ENCODE assay signal across 20 cellular contexts in genomic region chr3:33644598-33644997, GRCh38.
DNase-seq lines count a peak whose midpoint lies in the region; TF ChIP-seq lines count a peak whose summit lies in the region.
"Had no signal": no experiment of that assay in that cellular context is flagged by ENCODE, and none has a peak within 500 bp of the region (broad histone marks: within the 10 kb centered on the region; RNA-seq: fewer than 3 reads in every experiment).

No MANE protein-coding gene starts in this region.

- TF ChIP-seq CTCF in dorsolateral prefrontal cortex (IDR thresholded peaks at IDR 0.05 in 54 of 56, conservative IDR thresholded peaks at IDR 0.05 in 2 of 56; ENCODE audit: low read depth in 1 of 56, partially characterized antibody in 56 of 56) (no peak), GM10266 (IDR thresholded peaks at IDR 0.05; ENCODE audit: control insufficient read depth, insufficient read depth, low read depth, missing control alignments) (no peak)

- H3K4me3 ChIP-seq in SK-N-MC (peak overlapping the region; percentile 79), dorsolateral prefrontal cortex (peak overlapping the region; percentile 30 to 75 (median 58))
- H3K4me3 ChIP-seq: GM12878, thyroid gland had no signal

- H3K27ac ChIP-seq in SK-N-MC (peak overlapping the region; percentile 87), dorsolateral prefrontal cortex (peak overlapping the region in 57 of 59 donors; percentile 3 to 99 (median 76))
- H3K27ac ChIP-seq: KMS-11, left ventricle myocardium inferior, right lobe of liver, thyroid gland, vagina had no signal

- H3K9me3 ChIP-seq in SK-N-MC (ENCODE audit: low read depth, low read length): no peaks in the 10 kb centered on the region
- H3K9me3 ChIP-seq: adrenal gland, left ventricle myocardium inferior, right lobe of liver, spleen, thyroid gland, vagina had no signal

- H3K36me3 ChIP-seq in SK-N-MC (ENCODE audit: insufficient read depth, low read length): no peaks in the 10 kb centered on the region
- H3K36me3 ChIP-seq: adrenal gland, right lobe of liver, thyroid gland, vagina had no signal

- peak overlapping the region; percentile 74 for H3K9ac ChIP-seq in SK-N-MC (ENCODE audit: insufficient read length)
- H3K9ac ChIP-seq: KMS-11 had no signal

- intact Hi-C loops in dorsolateral prefrontal cortex (cut with DNase I): loop anchor here in 1 of 2 donors (2.0 kb wide), 1 partner anchor 14 kb away; no protein-coding TSS in a partner anchor

- H3K27me3 ChIP-seq in dorsolateral prefrontal cortex: no peaks in the 10 kb centered on the region
- H3K27me3 ChIP-seq: adrenal gland, right lobe of liver, spleen, thyroid gland, vagina had no signal

- DNase-seq in NCI-H2081 (lab: John Stamatoyannopoulos, UW) (peak; percentile 17 to 38), NCI-H2081 treated with DMSO at 0.1 percent for 48 hours (lab: John Stamatoyannopoulos, UW) (no peak), SK-N-MC (ENCODE audit: low read depth, low spot score) (no peak), dorsolateral prefrontal cortex (no peak), retina (peak; percentile 25), NCI-H1092 (lab: John Stamatoyannopoulos, UW) (no peak), GM10266 (ENCODE audit: extremely low spot score) (no peak)
- DNase-seq in activated CD4-positive, CD25-positive, alpha-beta regulatory T cell (lab: John Stamatoyannopoulos, UW): no peak
- DNase-seq: activated CD4-positive, alpha-beta T cell treated with anti-CD3 and anti-CD28 coated beads for 1 hour; activated CD8-positive, alpha-beta memory T cell treated with anti-CD3 and anti-CD28 coated beads, Interleukin-2, amount 50 U/mL, for 48 hours; islet precursor cell; left ventricle myocardium inferior; PC-3; right lobe of liver; spleen; thyroid gland had no signal

Comparison
In these comparisons a context has a peak if more than half of its experiments do, and no peak if none do; other contexts are left out.
1. DNase-seq: peak in NCI-H2081 (2 of 2) and retina (single experiment); none in NCI-H2081 treated with DMSO at 0.1 percent for 48 hours (single experiment), SK-N-MC (single experiment), dorsolateral prefrontal cortex (0 of 10), activated CD4-positive, CD25-positive, alpha-beta regulatory T cell (0 of 4), NCI-H1092 (single experiment) and GM10266 (single experiment).